Comparison of ENCODE assay signal across 2 cellular contexts in genomic region chr7:155204744-155205367, GRCh38.
TF ChIP-seq lines count a peak whose summit lies in the region.

No MANE protein-coding gene starts in this region.

TF ChIP-seq in SK-N-SH, 30 proteins besides CTCF, POLR2A, EP300 and RAD21 (continued from another document):
- no peak for TF ChIP-seq USF1 (IDR thresholded peaks at IDR 0.05; ENCODE audit: borderline replicate concordance, low read depth)
- no peak for TF ChIP-seq REST (IDR thresholded peaks at IDR 0.05; ENCODE audit: low read depth, low read length)
- TF ChIP-seq FOSL2 (IDR thresholded peaks at IDR 0.05; ENCODE audit: borderline replicate concordance, low read depth), result no peak

TF ChIP-seq in SK-N-SH treated with all-trans-retinoic acid at 6 μM for 48 hours, 23 proteins besides CTCF, POLR2A, EP300 and RAD21 (continued from another document):
- TF ChIP-seq, protein P1, sequence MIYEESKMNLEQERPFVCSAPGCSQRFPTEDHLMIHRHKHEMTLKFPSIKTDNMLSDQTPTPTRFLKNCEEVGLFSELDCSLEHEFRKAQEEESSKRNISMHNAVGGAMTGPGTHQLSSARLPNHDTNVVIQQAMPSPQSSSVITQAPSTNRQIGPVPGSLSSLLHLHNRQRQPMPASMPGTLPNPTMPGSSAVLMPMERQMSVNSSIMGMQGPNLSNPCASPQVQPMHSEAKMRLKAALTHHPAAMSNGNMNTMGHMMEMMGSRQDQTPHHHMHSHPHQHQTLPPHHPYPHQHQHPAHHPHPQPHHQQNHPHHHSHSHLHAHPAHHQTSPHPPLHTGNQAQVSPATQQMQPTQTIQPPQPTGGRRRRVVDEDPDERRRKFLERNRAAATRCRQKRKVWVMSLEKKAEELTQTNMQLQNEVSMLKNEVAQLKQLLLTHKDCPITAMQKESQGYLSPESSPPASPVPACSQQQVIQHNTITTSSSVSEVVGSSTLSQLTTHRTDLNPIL (CRISPR knock-in tag; IDR thresholded peaks at IDR 0.05; ENCODE audit: low read depth), result no peak
- no peak for TF ChIP-seq ZNF8 (CRISPR knock-in tag; IDR thresholded peaks at IDR 0.05)
- TF ChIP-seq GLIS3 (CRISPR knock-in tag; IDR thresholded peaks at IDR 0.05), result no peak
- no peak for TF ChIP-seq ZFP3 (CRISPR knock-in tag; IDR thresholded peaks at IDR 0.05)
- TF ChIP-seq ISL1 (CRISPR knock-in tag; IDR thresholded peaks at IDR 0.05), result no peak
- TF ChIP-seq ZC3H10 (CRISPR knock-in tag; IDR thresholded peaks at IDR 0.05), result no peak
- no peak for TF ChIP-seq CSRNP3 (CRISPR knock-in tag; IDR thresholded peaks at IDR 0.05)
- TF ChIP-seq PPARA (CRISPR knock-in tag; IDR thresholded peaks at IDR 0.05; ENCODE audit: borderline replicate concordance), result no peak
- no peak for TF ChIP-seq SNAI2 (CRISPR knock-in tag; IDR thresholded peaks at IDR 0.05)
- no peak for TF ChIP-seq TCF4 (CRISPR knock-in tag; IDR thresholded peaks at IDR 0.05; ENCODE audit: borderline replicate concordance)
- TF ChIP-seq TSHZ2 (CRISPR knock-in tag; IDR thresholded peaks at IDR 0.05), result no peak
- no peak for TF ChIP-seq CSDC2 (CRISPR knock-in tag; IDR thresholded peaks at IDR 0.05)
- no peak for TF ChIP-seq ZFP30 (CRISPR knock-in tag; IDR thresholded peaks at IDR 0.05)
